ENCODE assay signal across 10 cellular contexts in the genomic region with DNA sequence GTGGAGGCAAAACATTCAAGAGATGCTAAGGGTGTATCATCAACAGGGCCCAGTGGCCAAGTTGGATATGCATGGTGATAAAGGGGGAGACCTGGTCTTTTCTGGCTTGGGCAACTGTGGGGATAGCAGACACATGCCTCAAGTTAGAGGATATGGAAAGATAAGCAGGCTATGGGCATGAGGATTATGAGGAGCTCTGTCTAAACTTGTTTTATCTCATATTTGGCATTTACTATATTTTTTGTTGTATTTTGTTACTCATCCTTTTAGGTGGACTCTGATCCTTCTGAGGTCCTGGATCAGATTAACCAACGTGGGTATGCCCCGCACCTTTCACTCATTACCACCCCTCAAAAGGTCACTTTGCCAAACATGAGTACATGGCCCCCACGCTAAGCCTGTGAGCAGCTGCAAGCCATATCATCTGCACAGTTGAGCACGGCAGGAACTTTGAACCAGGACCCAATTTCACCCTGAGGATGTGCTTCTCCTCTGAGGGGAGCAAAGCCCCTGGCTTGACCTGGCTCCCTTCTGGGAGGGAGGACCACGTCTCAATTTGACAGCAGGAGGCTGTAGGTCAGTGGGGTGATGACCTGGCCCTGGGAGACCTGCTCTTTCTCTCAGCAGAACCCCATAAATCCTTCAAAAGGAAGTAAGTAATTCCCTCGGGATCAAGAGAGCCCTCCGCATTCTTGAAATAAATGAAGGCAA.
DNase-seq lines count a peak whose midpoint lies in the region; ATAC-seq and TF ChIP-seq lines count a peak whose summit lies in the region.
"Had no signal": no experiment of that assay in that cellular context is flagged by ENCODE, and none has a peak within 500 bp of the region (broad histone marks: within the 10 kb centered on the region; RNA-seq: fewer than 3 reads in every experiment).

No MANE protein-coding gene starts in this region.

- DNase-seq in adrenal gland: peak; percentile 13 to 76 (median 49)
- DNase-seq in neural progenitor cell (ENCODE audit: low spot score): peak; percentile 24
- DNase-seq in NCI-H1694 (lab: John Stamatoyannopoulos, UW): no peak
- DNase-seq: activated CD4-positive, alpha-beta T cell treated with anti-CD3 and anti-CD28 coated beads for 4 hours; NCI-H146 had no signal

- TF ChIP-seq POLR2A in adrenal gland (IDR thresholded peaks at IDR 0.05) (no peak), gastroesophageal sphincter (IDR thresholded peaks at IDR 0.05) (no peak)

- H3K4me1 ChIP-seq in adrenal gland (replicated peaks in 1 of 2) (peaks cover 25 to 44% of the 10 kb centered on the region in 2 donors), gastroesophageal sphincter (peaks cover 29 to 76% (median 43%) of the 10 kb centered on the region in 3 donors), neural progenitor cell (peaks cover 14% of the 10 kb centered on the region), urinary bladder (ENCODE audit: insufficient read depth) (peaks cover 3% of the 10 kb centered on the region)

- H3K27me3 Mint-ChIP-seq in neural progenitor cell (ENCODE audit: insufficient read depth, low read depth): peaks cover 5% of the 10 kb centered on the region
- H3K27me3 Mint-ChIP-seq in activated T-helper 17 cell treated with anti-CD3 and anti-CD28 coated beads, Interleukin-2, amount 50 U/mL, for 72 hours: no peaks in the 10 kb centered on the region

- peak overlapping the region; percentile 43 for H3K4me2 ChIP-seq in neural progenitor cell

- TF ChIP-seq CTCF in adrenal gland (IDR thresholded peaks at IDR 0.05) (no peak), gastroesophageal sphincter (IDR thresholded peaks at IDR 0.05) (no peak), neural progenitor cell (IDR thresholded peaks at IDR 0.05) (no peak)

- H3K36me3 Mint-ChIP-seq in neural progenitor cell: no peaks in the 10 kb centered on the region
- H3K36me3 Mint-ChIP-seq in activated T-helper 17 cell treated with anti-CD3 and anti-CD28 coated beads, Interleukin-2, amount 50 U/mL, for 72 hours (ENCODE audit: low read depth): no peaks in the 10 kb centered on the region

- H3K79me2 ChIP-seq in neural progenitor cell (ENCODE audit: low read depth): no peaks in the 10 kb centered on the region

- peaks cover 14% of the 10 kb centered on the region for H3K4me1 Mint-ChIP-seq in neural progenitor cell
- H3K4me1 Mint-ChIP-seq in activated T-helper 17 cell treated with anti-CD3 and anti-CD28 coated beads, Interleukin-2, amount 50 U/mL, for 72 hours: no peaks in the 10 kb centered on the region

- WGBS in adrenal gland, 4 donors: 42 to 51% (median 44%) methylated on average over 6 to 7 of the region's 7 CpGs
- WGBS in gastroesophageal sphincter (ENCODE audit: low coverage in 1 of 2), 2 donors: 18 to 35% methylated on average over 3 to 7 of the region's 7 CpGs
- 26% methylated on average over 7 of the region's 7 CpGs for WGBS in urinary bladder

- H2AFZ ChIP-seq in neural progenitor cell (replicated peaks): no peak overlapping the region

- H3F3A ChIP-seq in neural progenitor cell (ENCODE audit: low read depth): peaks cover 13% of the 10 kb centered on the region

- peaks cover 20% of the 10 kb centered on the region for H3K9me3 Mint-ChIP-seq in neural progenitor cell
- H3K9me3 Mint-ChIP-seq in activated T-helper 17 cell treated with anti-CD3 and anti-CD28 coated beads, Interleukin-2, amount 50 U/mL, for 72 hours: no peaks in the 10 kb centered on the region

- H4K20me1 ChIP-seq in neural progenitor cell (ENCODE audit: low read depth): no peaks in the 10 kb centered on the region

- ATAC-seq in gastroesophageal sphincter (no peak), GM18519 (IDR thresholded peaks at IDR 0.05; ENCODE audit: low FRiP score, unreplicated experiment) (no peak)
- ATAC-seq in activated T-helper 17 cell treated with anti-CD3 and anti-CD28 coated beads, Interleukin-2, amount 50 U/mL, for 72 hours (replicated peaks): no peak
- ATAC-seq: Panc1 had no signal

- no peak overlapping the region for H3K4me3 Mint-ChIP-seq in neural progenitor cell
- H3K4me3 Mint-ChIP-seq in activated T-helper 17 cell treated with anti-CD3 and anti-CD28 coated beads, Interleukin-2, amount 50 U/mL, for 72 hours: no peak overlapping the region

- intact Hi-C loops in adrenal gland (cut with DNase I): no loop called here

- no peak overlapping the region for H3K9ac ChIP-seq in neural progenitor cell

- H3K27me3 ChIP-seq in adrenal gland (no peaks in the 10 kb centered on the region), gastroesophageal sphincter (no peaks in the 10 kb centered on the region), neural progenitor cell (no peaks in the 10 kb centered on the region)

- no peak overlapping the region for H3K27ac Mint-ChIP-seq in neural progenitor cell
- H3K27ac Mint-ChIP-seq in activated T-helper 17 cell treated with anti-CD3 and anti-CD28 coated beads, Interleukin-2, amount 50 U/mL, for 72 hours: no peak overlapping the region

- H3K4me3 ChIP-seq in adrenal gland (no peak overlapping the region), gastroesophageal sphincter (no peak overlapping the region), neural progenitor cell (no peak overlapping the region), urinary bladder (ENCODE audit: low read depth, low read length) (no peak overlapping the region)

- no peaks in the 10 kb centered on the region for H3K36me3 ChIP-seq in adrenal gland (replicated peaks in 1 of 2)
- H3K36me3 ChIP-seq in gastroesophageal sphincter: no peaks in the 10 kb centered on the region
- no peaks in the 10 kb centered on the region for H3K36me3 ChIP-seq in neural progenitor cell
- no peaks in the 10 kb centered on the region for H3K36me3 ChIP-seq in urinary bladder (ENCODE audit: insufficient read depth)

- no peak for TF ChIP-seq EP300 in gastroesophageal sphincter (IDR thresholded peaks at IDR 0.05)

- H3K9me3 ChIP-seq in adrenal gland (replicated peaks in 1 of 3): no peaks in the 10 kb centered on the region
- no peaks in the 10 kb centered on the region for H3K9me3 ChIP-seq in gastroesophageal sphincter
- no peaks in the 10 kb centered on the region for H3K9me3 ChIP-seq in neural progenitor cell (ENCODE audit: low read depth)

- peak overlapping the region; percentile 26 to 94 (median 81) for H3K27ac ChIP-seq in adrenal gland
- H3K27ac ChIP-seq in gastroesophageal sphincter: peak overlapping the region; percentile 91 to 98 (median 94)
- H3K27ac ChIP-seq in neural progenitor cell: peak overlapping the region; percentile 58
- H3K27ac ChIP-seq in urinary bladder (ENCODE audit: low read depth): peak overlapping the region; percentile 80
